In genomic region chr7:51367614-51367968, GRCh38 we compare ENCODE assay signal across 18 cellular contexts. TPM values are rescaled to one million over a fixed set of nuclear protein-coding genes. Genes with fewer than 3 reads are reported as not detected.
"Had no signal": no experiment of that assay in that cellular context is flagged by ENCODE, and none has a peak within 500 bp of the region (broad histone marks: within the 10 kb centered on the region; RNA-seq: fewer than 3 reads in every experiment).

No MANE protein-coding gene starts in this region.

- H3K4me3 Mint-ChIP-seq: activated CD4-positive, alpha-beta T cell treated with anti-CD3 and anti-CD28 coated beads for 36 hours; activated CD4-positive, alpha-beta T cell treated with anti-CD3 and anti-CD28 coated beads, Interleukin-2, amount 10 ng/mL, durations not matched to agents 7 days and 5 days; activated CD8-positive, alpha-beta T cell treated with anti-CD3 and anti-CD28 coated beads, Interleukin-2, amount 10 ng/mL, durations not matched to agents 7 days and 5 days; activated naive CD4-positive, alpha-beta T cell treated with anti-CD3 and anti-CD28 coated beads, Interleukin-2, amount 50 U/mL, for 24 hours; activated naive CD8-positive, alpha-beta T cell treated with anti-CD3 and anti-CD28 coated beads, Interleukin-2, amount 10 ng/mL, durations not matched to agents 7 days and 5 days; activated T-cell treated with anti-CD3 and anti-CD28 coated beads, Interleukin-2, amount 50 U/mL, for 24 hours; central memory CD8-positive, alpha-beta T cell; T-helper 1 cell treated with Interleukin-12 subunit alpha and Interleukin-12 subunit beta and Interleukin-4 antibody, amounts not matched to agents 30 μg/mL and 1 μg/mL, for 36 hours; T-helper 2 cell treated with Interferon-gamma antibody and Interleukin-4, amounts not matched to agents 5 μg/mL and 100 μg/mL, for 36 hours; WTC11 had no signal

- H3K36me3 Mint-ChIP-seq: activated naive CD4-positive, alpha-beta T cell treated with anti-CD3 and anti-CD28 coated beads, Interleukin-2, amount 50 U/mL, for 24 hours; activated naive CD8-positive, alpha-beta T cell treated with anti-CD3 and anti-CD28 coated beads, Interleukin-2, amount 10 ng/mL, durations not matched to agents 7 days and 5 days had no signal

- DNase-seq: activated gamma-delta T cell; activated naive CD4-positive, alpha-beta T cell treated with Interleukin-2 at 50 U/mL for 16 hours; activated naive CD8-positive, alpha-beta T cell treated with anti-CD3 and anti-CD28 coated beads, Interleukin-2, amount 10 ng/mL, durations not matched to agents 7 days and 5 days; activated T-cell treated with anti-CD3 and anti-CD28 coated beads, Interleukin-2, amount 50 U/mL, for 24 hours; NCI-H1105; NCI-H1417 treated with DMSO at 0.1 percent for 48 hours had no signal

- ATAC-seq: activated CD4-positive, CD25-positive, alpha-beta regulatory T cell treated with anti-CD3 and anti-CD28 coated beads, Interleukin-2, amount 50 U/mL, for 24 hours; activated CD8-positive, alpha-beta T cell treated with anti-CD3 and anti-CD28 coated beads, Interleukin-2, amount 10 ng/mL, durations not matched to agents 7 days and 5 days had no signal

- H3K27me3 Mint-ChIP-seq: activated CD4-positive, alpha-beta T cell treated with anti-CD3 and anti-CD28 coated beads, Interleukin-2, amount 10 ng/mL, durations not matched to agents 7 days and 5 days; activated naive CD4-positive, alpha-beta T cell treated with anti-CD3 and anti-CD28 coated beads, Interleukin-2, amount 50 U/mL, for 24 hours; activated naive CD8-positive, alpha-beta T cell treated with anti-CD3 and anti-CD28 coated beads, Interleukin-2, amount 10 ng/mL, durations not matched to agents 7 days and 5 days; central memory CD8-positive, alpha-beta T cell had no signal

- H3K9me3 Mint-ChIP-seq: activated CD4-positive, alpha-beta T cell treated with anti-CD3 and anti-CD28 coated beads, Interleukin-2, amount 10 ng/mL, durations not matched to agents 7 days and 5 days; activated naive CD4-positive, alpha-beta T cell treated with anti-CD3 and anti-CD28 coated beads, Interleukin-2, amount 50 U/mL, for 24 hours; activated T-helper 2 cell treated with anti-CD3 and anti-CD28 coated beads, Interferon-gamma antibody, Interleukin-2, Interleukin-4, amounts not matched to agents 10 μg/mL and 5 μg/mL and 100 μg/mL, durations not matched to agents 14 hours and 24 hours and 36 hours; T-helper 1 cell treated with Interleukin-12 subunit alpha and Interleukin-12 subunit beta and Interleukin-4 antibody, amounts not matched to agents 30 μg/mL and 1 μg/mL, for 36 hours; T-helper 2 cell treated with Interferon-gamma antibody and Interleukin-4, amounts not matched to agents 5 μg/mL and 100 μg/mL, for 36 hours had no signal

- H3K27ac Mint-ChIP-seq: activated CD4-positive, alpha-beta T cell treated with anti-CD3 and anti-CD28 coated beads for 36 hours; activated CD4-positive, alpha-beta T cell treated with anti-CD3 and anti-CD28 coated beads, Interleukin-2, amount 10 ng/mL, durations not matched to agents 7 days and 5 days; activated CD8-positive, alpha-beta T cell treated with anti-CD3 and anti-CD28 coated beads, Interleukin-2, amount 10 ng/mL, durations not matched to agents 7 days and 5 days; activated naive CD4-positive, alpha-beta T cell treated with anti-CD3 and anti-CD28 coated beads, Interleukin-2, amount 50 U/mL, for 24 hours; activated naive CD8-positive, alpha-beta T cell treated with anti-CD3 and anti-CD28 coated beads, Interleukin-2, amount 10 ng/mL, durations not matched to agents 7 days and 5 days; activated T-cell treated with anti-CD3 and anti-CD28 coated beads, Interleukin-2, amount 50 U/mL, for 24 hours; activated T-helper 2 cell treated with anti-CD3 and anti-CD28 coated beads, Interferon-gamma antibody, Interleukin-2, Interleukin-4, amounts not matched to agents 10 μg/mL and 5 μg/mL and 100 μg/mL, durations not matched to agents 14 hours and 24 hours and 36 hours; T-helper 1 cell treated with Interleukin-12 subunit alpha and Interleukin-12 subunit beta and Interleukin-4 antibody, amounts not matched to agents 30 μg/mL and 1 μg/mL, for 36 hours; T-helper 2 cell treated with Interferon-gamma antibody and Interleukin-4, amounts not matched to agents 5 μg/mL and 100 μg/mL, for 36 hours; WTC11 had no signal

- H3K4me1 Mint-ChIP-seq: activated CD4-positive, alpha-beta T cell treated with anti-CD3 and anti-CD28 coated beads for 36 hours; activated CD4-positive, alpha-beta T cell treated with anti-CD3 and anti-CD28 coated beads, Interleukin-2, amount 10 ng/mL, durations not matched to agents 7 days and 5 days; activated naive CD4-positive, alpha-beta T cell treated with anti-CD3 and anti-CD28 coated beads, Interleukin-2, amount 50 U/mL, for 24 hours; activated naive CD8-positive, alpha-beta T cell treated with anti-CD3 and anti-CD28 coated beads, Interleukin-2, amount 10 ng/mL, durations not matched to agents 7 days and 5 days; central memory CD8-positive, alpha-beta T cell had no signal

RNA-seq across cellular contexts. Expression of gene COBL, which starts 51.0 kb away (rescaled TPM):
- total RNA-seq: activated CD4-positive, alpha-beta T cell treated with anti-CD3 and anti-CD28 coated beads for 36 hours; activated CD4-positive, alpha-beta T cell treated with anti-CD3 and anti-CD28 coated beads, Interleukin-2, amount 10 ng/mL, durations not matched to agents 7 days and 5 days; activated CD8-positive, alpha-beta T cell treated with anti-CD3 and anti-CD28 coated beads, Interleukin-2, amount 10 ng/mL, durations not matched to agents 7 days and 5 days; activated naive CD8-positive, alpha-beta T cell treated with anti-CD3 and anti-CD28 coated beads, Interleukin-2, amount 10 ng/mL, durations not matched to agents 7 days and 5 days; activated T-helper 2 cell treated with anti-CD3 and anti-CD28 coated beads, Interferon-gamma antibody, Interleukin-2, Interleukin-4, amounts not matched to agents 10 μg/mL and 5 μg/mL and 100 μg/mL, durations not matched to agents 14 hours and 24 hours and 36 hours; RPMI7951; SJSA1 had no signal
